Comparison of ENCODE assay signal across 1 cellular context in the genomic region with DNA sequence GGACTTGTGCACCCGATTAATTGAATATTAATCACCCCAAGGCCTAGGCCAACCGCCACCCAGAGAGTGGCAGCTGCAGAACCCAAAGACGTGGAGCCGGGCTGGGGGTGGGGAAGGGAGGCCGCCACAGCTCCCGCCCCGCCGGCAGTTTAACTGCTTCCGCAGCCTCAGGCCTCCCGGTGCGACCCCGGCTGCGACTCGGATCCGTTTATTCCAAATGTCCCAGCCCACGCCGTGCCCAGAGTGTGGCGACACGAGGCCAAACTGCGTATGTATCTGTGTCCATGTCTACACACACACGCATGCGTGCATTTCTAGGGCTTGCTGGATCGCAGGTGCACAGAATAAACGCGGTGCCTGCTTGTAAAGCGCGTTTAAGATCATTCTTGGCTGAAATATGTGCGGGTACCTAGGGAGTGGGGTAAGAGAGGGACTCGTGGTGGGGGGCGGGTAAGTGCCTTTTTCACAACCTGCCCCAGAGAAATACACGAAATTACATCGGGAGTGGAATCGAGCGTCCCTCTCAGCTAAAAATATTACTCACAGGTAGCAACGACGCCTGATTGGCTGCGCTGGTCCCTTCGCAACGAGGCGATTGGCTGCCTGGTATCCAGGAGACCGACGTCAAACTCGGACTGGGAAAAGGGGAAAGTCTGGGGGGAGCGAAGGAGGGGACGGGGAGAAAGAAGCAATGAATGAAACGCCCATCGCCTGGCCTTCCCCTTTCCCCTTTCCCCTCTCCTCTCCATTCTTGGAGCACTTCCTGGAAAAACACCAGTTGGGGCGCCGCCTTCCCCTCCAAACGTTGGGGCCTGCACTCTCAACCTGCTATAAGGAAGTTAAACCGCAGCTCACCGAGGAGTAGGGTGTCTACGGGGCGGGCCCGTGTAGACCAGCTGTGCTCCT.
TF ChIP-seq lines count a peak whose summit lies in the region.

No MANE protein-coding gene starts in this region.

TF ChIP-seq in HepG2, 621 proteins besides CTCF, POLR2A, EP300 and RAD21 (continued from another document and continues in another):
- TF ChIP-seq, protein P1, sequence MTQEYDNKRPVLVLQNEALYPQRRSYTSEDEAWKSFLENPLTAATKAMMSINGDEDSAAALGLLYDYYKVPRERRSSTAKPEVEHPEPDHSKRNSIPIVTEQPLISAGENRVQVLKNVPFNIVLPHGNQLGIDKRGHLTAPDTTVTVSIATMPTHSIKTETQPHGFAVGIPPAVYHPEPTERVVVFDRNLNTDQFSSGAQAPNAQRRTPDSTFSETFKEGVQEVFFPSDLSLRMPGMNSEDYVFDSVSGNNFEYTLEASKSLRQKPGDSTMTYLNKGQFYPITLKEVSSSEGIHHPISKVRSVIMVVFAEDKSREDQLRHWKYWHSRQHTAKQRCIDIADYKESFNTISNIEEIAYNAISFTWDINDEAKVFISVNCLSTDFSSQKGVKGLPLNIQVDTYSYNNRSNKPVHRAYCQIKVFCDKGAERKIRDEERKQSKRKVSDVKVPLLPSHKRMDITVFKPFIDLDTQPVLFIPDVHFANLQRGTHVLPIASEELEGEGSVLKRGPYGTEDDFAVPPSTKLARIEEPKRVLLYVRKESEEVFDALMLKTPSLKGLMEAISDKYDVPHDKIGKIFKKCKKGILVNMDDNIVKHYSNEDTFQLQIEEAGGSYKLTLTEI (CRISPR knock-in tag; conservative IDR thresholded peaks at IDR 0.05) = no peak
- TF ChIP-seq CBFB (CRISPR knock-in tag; IDR thresholded peaks at IDR 0.05) = peak; percentile 78; the same call in 1 of the 2 replicates
- TF ChIP-seq ZNF740 (CRISPR knock-in tag; IDR thresholded peaks at IDR 0.05) = no peak
- TF ChIP-seq, protein P2, sequence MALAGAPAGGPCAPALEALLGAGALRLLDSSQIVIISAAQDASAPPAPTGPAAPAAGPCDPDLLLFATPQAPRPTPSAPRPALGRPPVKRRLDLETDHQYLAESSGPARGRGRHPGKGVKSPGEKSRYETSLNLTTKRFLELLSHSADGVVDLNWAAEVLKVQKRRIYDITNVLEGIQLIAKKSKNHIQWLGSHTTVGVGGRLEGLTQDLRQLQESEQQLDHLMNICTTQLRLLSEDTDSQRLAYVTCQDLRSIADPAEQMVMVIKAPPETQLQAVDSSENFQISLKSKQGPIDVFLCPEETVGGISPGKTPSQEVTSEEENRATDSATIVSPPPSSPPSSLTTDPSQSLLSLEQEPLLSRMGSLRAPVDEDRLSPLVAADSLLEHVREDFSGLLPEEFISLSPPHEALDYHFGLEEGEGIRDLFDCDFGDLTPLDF (CRISPR knock-in tag; IDR thresholded peaks at IDR 0.05) = peak; percentile 65; the same call in 1 of the 2 replicates
- TF ChIP-seq ZNF205 (CRISPR knock-in tag; IDR thresholded peaks at IDR 0.05) = peak; percentile 86; the same call in 1 of the 2 replicates
- no peak for TF ChIP-seq TBP (CRISPR knock-in tag; IDR thresholded peaks at IDR 0.05)
- no peak for TF ChIP-seq CCAR2 (optimal IDR thresholded peaks at IDR 0.05; ENCODE audit: low read depth, low read length)
- no peak for TF ChIP-seq MAFG (CRISPR knock-in tag; IDR thresholded peaks at IDR 0.05)
- peak; percentile 81; the same call in 1 of the 2 replicates for TF ChIP-seq ZKSCAN8 (CRISPR knock-in tag; IDR thresholded peaks at IDR 0.05; ENCODE audit: borderline replicate concordance)
- 0 out of 2 replicates have a peak, but pooled peaks have one; percentile 66 for TF ChIP-seq ZNF607 (CRISPR knock-in tag; IDR thresholded peaks at IDR 0.05; ENCODE audit: borderline replicate concordance)
- TF ChIP-seq ZNF737 (CRISPR knock-in tag; IDR thresholded peaks at IDR 0.05; ENCODE audit: borderline replicate concordance) = no peak
- no peak for TF ChIP-seq PLRG1 (conservative IDR thresholded peaks at IDR 0.05)
- peak; percentile 66; the same call in 1 of the 3 replicates for TF ChIP-seq MXI1 (IDR thresholded peaks at IDR 0.05; ENCODE audit: borderline replicate concordance, low read depth, low read length)
- TF ChIP-seq IRF1 (CRISPR knock-in tag; IDR thresholded peaks at IDR 0.05; ENCODE audit: low read depth) = no peak; the same call in 1 of the 2 replicates
- TF ChIP-seq KLF15 (CRISPR knock-in tag; IDR thresholded peaks at IDR 0.05; ENCODE audit: borderline replicate concordance) = peak; percentile 74; the same call in 1 of the 2 replicates
- peak; percentile 42 for TF ChIP-seq STAG1 (CRISPR knock-in tag; IDR thresholded peaks at IDR 0.05)
- TF ChIP-seq TFAP4 (IDR thresholded peaks at IDR 0.05; ENCODE audit: borderline replicate concordance, low read depth) = no peak; the same call in none of the 2 replicates
- TF ChIP-seq TBX2 (CRISPR knock-in tag; IDR thresholded peaks at IDR 0.05; ENCODE audit: borderline replicate concordance) = peak; percentile 60; the same call in 1 of the 2 replicates
- TF ChIP-seq ATAD3A (CRISPR knock-in tag; IDR thresholded peaks at IDR 0.05) = 0 out of 2 replicates have a peak, but pooled peaks have one; percentile 40
- no peak for TF ChIP-seq RAD51 (IDR thresholded peaks at IDR 0.05; ENCODE audit: borderline replicate concordance)
- no peak for TF ChIP-seq ZFP36 (IDR thresholded peaks at IDR 0.05; ENCODE audit: borderline replicate concordance, low read depth, low read length, partially characterized antibody)
- no peak; the same call in 1 of the 2 replicates for TF ChIP-seq SALL2 (CRISPR knock-in tag; IDR thresholded peaks at IDR 0.05)
- TF ChIP-seq SMYD3 (CRISPR knock-in tag; IDR thresholded peaks at IDR 0.05) = no peak
- peak; percentile 79 for TF ChIP-seq THAP9 (CRISPR knock-in tag; IDR thresholded peaks at IDR 0.05; ENCODE audit: borderline replicate concordance)
- 0 out of 2 replicates have a peak, but pooled peaks have one; percentile 42 for TF ChIP-seq NFE2L1 (CRISPR knock-in tag; IDR thresholded peaks at IDR 0.05; ENCODE audit: borderline replicate concordance)
- TF ChIP-seq DR1 (CRISPR knock-in tag; IDR thresholded peaks at IDR 0.05) = peak; percentile 59
- peak; percentile 72 for TF ChIP-seq NR2C2 (CRISPR knock-in tag; IDR thresholded peaks at IDR 0.05; ENCODE audit: borderline replicate concordance)
- no peak for TF ChIP-seq ATF7-NPFF (CRISPR knock-in tag; IDR thresholded peaks at IDR 0.05; ENCODE audit: low read depth)
- TF ChIP-seq, protein P3, sequence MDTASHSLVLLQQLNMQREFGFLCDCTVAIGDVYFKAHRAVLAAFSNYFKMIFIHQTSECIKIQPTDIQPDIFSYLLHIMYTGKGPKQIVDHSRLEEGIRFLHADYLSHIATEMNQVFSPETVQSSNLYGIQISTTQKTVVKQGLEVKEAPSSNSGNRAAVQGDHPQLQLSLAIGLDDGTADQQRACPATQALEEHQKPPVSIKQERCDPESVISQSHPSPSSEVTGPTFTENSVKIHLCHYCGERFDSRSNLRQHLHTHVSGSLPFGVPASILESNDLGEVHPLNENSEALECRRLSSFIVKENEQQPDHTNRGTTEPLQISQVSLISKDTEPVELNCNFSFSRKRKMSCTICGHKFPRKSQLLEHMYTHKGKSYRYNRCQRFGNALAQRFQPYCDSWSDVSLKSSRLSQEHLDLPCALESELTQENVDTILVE (CRISPR knock-in tag; IDR thresholded peaks at IDR 0.05) = no peak
- 0 out of 2 replicates have a peak, but pooled peaks have one; percentile 56 for TF ChIP-seq HNF1A (IDR thresholded peaks at IDR 0.05; ENCODE audit: low read depth)
- peak; percentile 1; the same call in 1 of the 2 replicates for TF ChIP-seq HNF1A (CRISPR knock-in tag; IDR thresholded peaks at IDR 0.05; ENCODE audit: borderline replicate concordance)
- peak; percentile 27; the same call in 1 of the 2 replicates for TF ChIP-seq ZNF709 (CRISPR knock-in tag; IDR thresholded peaks at IDR 0.05)
- TF ChIP-seq TFDP2 (CRISPR knock-in tag; IDR thresholded peaks at IDR 0.05) = peak; percentile 57; the same call in 1 of the 2 replicates
- 0 out of 2 replicates have a peak, but pooled peaks have one; percentile 5 for TF ChIP-seq ZNF484 (CRISPR knock-in tag; IDR thresholded peaks at IDR 0.05; ENCODE audit: borderline replicate concordance, low read depth)
- peak; percentile 31; the same call in 1 of the 2 replicates for TF ChIP-seq MAZ (IDR thresholded peaks at IDR 0.05; ENCODE audit: borderline replicate concordance, low read depth, low read length)
- TF ChIP-seq MAZ (CRISPR knock-in tag; IDR thresholded peaks at IDR 0.05; ENCODE audit: low read depth) = no peak
- peak; percentile 86 for TF ChIP-seq KLF12 (CRISPR knock-in tag; IDR thresholded peaks at IDR 0.05; ENCODE audit: borderline replicate concordance)
- peak; percentile 39 for TF ChIP-seq ZNF776 (CRISPR knock-in tag; IDR thresholded peaks at IDR 0.05)
- TF ChIP-seq ETV5 (CRISPR knock-in tag; IDR thresholded peaks at IDR 0.05; ENCODE audit: borderline replicate concordance) = peak; percentile 63; the same call in 1 of the 2 replicates
- TF ChIP-seq, protein P4, sequence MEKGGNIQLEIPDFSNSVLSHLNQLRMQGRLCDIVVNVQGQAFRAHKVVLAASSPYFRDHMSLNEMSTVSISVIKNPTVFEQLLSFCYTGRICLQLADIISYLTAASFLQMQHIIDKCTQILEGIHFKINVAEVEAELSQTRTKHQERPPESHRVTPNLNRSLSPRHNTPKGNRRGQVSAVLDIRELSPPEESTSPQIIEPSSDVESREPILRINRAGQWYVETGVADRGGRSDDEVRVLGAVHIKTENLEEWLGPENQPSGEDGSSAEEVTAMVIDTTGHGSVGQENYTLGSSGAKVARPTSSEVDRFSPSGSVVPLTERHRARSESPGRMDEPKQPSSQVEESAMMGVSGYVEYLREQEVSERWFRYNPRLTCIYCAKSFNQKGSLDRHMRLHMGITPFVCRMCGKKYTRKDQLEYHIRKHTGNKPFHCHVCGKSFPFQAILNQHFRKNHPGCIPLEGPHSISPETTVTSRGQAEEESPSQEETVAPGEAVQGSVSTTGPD (CRISPR knock-in tag; IDR thresholded peaks at IDR 0.05) = peak; percentile 79
- peak; percentile 70 for TF ChIP-seq FOXO1 (CRISPR knock-in tag; IDR thresholded peaks at IDR 0.05)
